Comparison of ENCODE assay signal across 24 cellular contexts in the genomic region with DNA sequence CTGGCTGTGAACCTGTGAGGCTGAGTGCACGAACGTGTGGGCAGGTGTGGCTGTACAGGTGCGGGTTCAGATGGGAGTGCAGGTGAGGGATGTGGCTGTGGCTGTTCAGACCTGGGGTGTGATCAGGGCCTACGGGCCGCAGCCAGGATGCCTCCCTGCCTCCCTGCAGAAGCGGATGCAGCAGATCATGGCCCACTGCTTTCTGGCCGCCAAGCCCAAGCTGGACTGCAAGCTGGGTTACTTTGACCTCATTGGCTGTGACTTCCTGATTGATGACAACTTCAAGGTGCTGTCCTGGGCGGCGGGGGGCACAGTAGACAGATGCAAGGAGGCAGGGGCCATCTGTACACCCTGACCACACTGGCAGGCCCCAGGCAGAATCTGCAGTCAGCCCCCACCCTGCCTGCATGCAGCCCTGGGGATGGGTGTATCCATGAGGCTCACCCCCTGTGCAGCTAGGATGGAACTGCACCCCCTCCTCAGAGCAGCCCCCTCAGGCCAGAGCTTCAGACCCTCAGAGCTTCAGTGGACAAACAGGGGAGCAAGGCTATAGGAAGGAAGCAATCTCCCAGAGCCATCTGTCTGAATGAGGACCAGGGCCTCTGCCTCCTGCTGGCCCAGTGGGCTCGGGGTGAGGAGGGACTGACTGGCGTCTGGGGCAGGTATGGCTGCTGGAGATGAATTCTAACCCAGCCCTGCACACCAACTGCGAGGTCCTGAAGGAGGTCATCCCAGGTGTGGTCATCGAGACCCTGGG. TPM values are rescaled to one million over a fixed set of nuclear protein-coding genes. Genes with fewer than 3 reads are reported as not detected.
DNase-seq lines count a peak whose midpoint lies in the region; ATAC-seq, FAIRE-seq and TF ChIP-seq lines count a peak whose summit lies in the region.
"Had no signal": no experiment of that assay in that cellular context is flagged by ENCODE, and none has a peak within 500 bp of the region (broad histone marks: within the 10 kb centered on the region; RNA-seq: fewer than 3 reads in every experiment).

No MANE protein-coding gene starts in this region.

- FAIRE-seq in H1 (lab: Jason Lieb, UNC), result no peak
- FAIRE-seq: colon, endothelial cell of umbilical vein had no signal

- no peak overlapping the region for H2BK5ac ChIP-seq in IMR-90 (ENCODE audit: low read depth, low read length, poor library complexity, severe bottlenecking)
- no peak overlapping the region for H2BK5ac ChIP-seq in H1 (ENCODE audit: low read depth, low read length)
- H2BK5ac ChIP-seq in neuronal stem cell (ENCODE audit: low read length), result no peak overlapping the region

- H3K14ac ChIP-seq in IMR-90 (replicated peaks; ENCODE audit: low read depth, low read length) (no peak overlapping the region), H1 (ENCODE audit: insufficient read length) (no peak overlapping the region), neuronal stem cell (ENCODE audit: low read length) (peak overlapping the region; percentile 38)

- H2BK12ac ChIP-seq in H1 (ENCODE audit: low read depth, low read length), result no peak overlapping the region
- peak overlapping the region; percentile 41 for H2BK12ac ChIP-seq in neuronal stem cell (ENCODE audit: low read length)

- no peak for TF ChIP-seq POLR2A in IMR-90 (IDR thresholded peaks at IDR 0.05; ENCODE audit: low read depth, low read length)
- TF ChIP-seq POLR2A in H1 (IDR thresholded peaks at IDR 0.05; ENCODE audit: control extremely low read depth in 1 of 2, low read depth in 2 of 2, low read length in 2 of 2), result no peak

- H3K4me3 ChIP-seq in IMR-90 (ENCODE audit: insufficient read depth, low read depth, low read length) (no peak overlapping the region), H1 (ENCODE audit: extremely low read depth in 1 of 4, insufficient read depth in 2 of 4, low read depth in 3 of 4, low read length in 4 of 4) (no peak overlapping the region), neuronal stem cell (ENCODE audit: low read length in 2 of 2) (peak overlapping the region in 1 of 2 donors; percentile 68), A673 (ENCODE audit: low read depth, low read length, poor library complexity, severe bottlenecking) (no peak overlapping the region)
- H3K4me3 ChIP-seq: heart right ventricle had no signal

- 73% methylated on average over 6 of the region's 13 CpGs; no CpG with 5 or more reads in 1 of the 2 experiments for WGBS in IMR-90 (ENCODE audit: extremely low coverage in 2 of 2, insufficient read length in 1 of 2), 2 experiments
- WGBS in H1 (ENCODE audit: extremely low coverage in 1 of 2, insufficient coverage in 1 of 2, insufficient read length in 1 of 2, insufficient replicate concordance in 2 of 2, low coverage in 1 of 2, low lambda C conversion rate in 2 of 2, missing lambda C conversion rate in 1 of 2), 2 experiments, result 90% methylated on average over 11 of the region's 13 CpGs; no CpG with 5 or more reads in 1 of the 2 experiments
- no CpG with 5 or more reads among the region's 13 CpGs for WGBS in neuronal stem cell (ENCODE audit: extremely low coverage in 2 of 2, insufficient read length in 2 of 2, insufficient replicate concordance in 1 of 2), 2 donors

- no peak for TF ChIP-seq EP300 in H1 (IDR thresholded peaks at IDR 0.05; ENCODE audit: borderline replicate concordance in 1 of 2, low read depth in 2 of 2, low read length in 2 of 2)

- H4K20me1 ChIP-seq in IMR-90 (ENCODE audit: insufficient read depth, low read length) (no peaks in the 10 kb centered on the region), H1 (replicated peaks in 1 of 2; ENCODE audit: control insufficient read depth in 1 of 2, insufficient read depth in 2 of 2, low read length in 2 of 2) (no peaks in the 10 kb centered on the region)

- no TSS peak for BruUV-seq in IMR-90 (replicated peaks; lab: Mats Ljungman, UMichigan)
- BruUV-seq in A673 (replicated peaks; lab: Mats Ljungman, UMichigan), result no TSS peak

- H3K27ac ChIP-seq in IMR-90 (ENCODE audit: insufficient read depth, low read length), result no peak overlapping the region
- no peak overlapping the region for H3K27ac ChIP-seq in H1 (ENCODE audit: low read depth, low read length)
- H3K27ac ChIP-seq in neuronal stem cell (replicated peaks; ENCODE audit: low read length), result no peak overlapping the region
- no peak overlapping the region for H3K27ac ChIP-seq in A673 (ENCODE audit: low read depth, low read length, poor library complexity, severe bottlenecking)
- H3K27ac ChIP-seq: heart right ventricle, neutrophil had no signal

- POLR2A ChIA-PET in IMR-90 (lab: Charles Lee; ENCODE audit: unreplicated experiment) (no interaction called here), H1 (lab: Charles Lee; ENCODE audit: partially characterized antibody) (no interaction called here), A673 (lab: Charles Lee; ENCODE audit: low non-redundant PET) (no interaction called here)

- H3K56ac ChIP-seq in IMR-90 (ENCODE audit: extremely low read depth, insufficient read depth, low read length) (no peak overlapping the region), H1 (replicated peaks; ENCODE audit: insufficient read length, low read depth, low read length) (no peak overlapping the region)

- no peak overlapping the region for H2AK9ac ChIP-seq in IMR-90 (replicated peaks; ENCODE audit: low read depth, low read length, poor library complexity)

- H2BK20ac ChIP-seq in IMR-90 (ENCODE audit: low read depth, low read length), result no peak overlapping the region
- H2BK20ac ChIP-seq in H1 (ENCODE audit: low read length), result no peak overlapping the region

- no peaks in the 10 kb centered on the region for H3K9me1 ChIP-seq in IMR-90 (ENCODE audit: insufficient read depth, low read length)

- in situ Hi-C loops in IMR-90 (cut with MboI; ENCODE audit: low sequenced_read_pairs), result no loop called here

- no peak overlapping the region for H3K9ac ChIP-seq in IMR-90 (ENCODE audit: low read depth, low read length)
- H3K9ac ChIP-seq in H1 (replicated peaks in 1 of 4; ENCODE audit: extremely low read depth in 1 of 4, low read depth in 3 of 4, low read length in 3 of 4), result no peak overlapping the region
- peak overlapping the region; percentile 30 for H3K9ac ChIP-seq in neuronal stem cell (ENCODE audit: low read depth, low read length, poor library complexity)

- no peaks in the 10 kb centered on the region; the same call in 1 of the 2 replicates for H3K23me2 ChIP-seq in H1 (ENCODE audit: low read depth, low read length)

- H3K23ac ChIP-seq in IMR-90 (ENCODE audit: low read depth, low read length), result no peak overlapping the region
- no peak overlapping the region for H3K23ac ChIP-seq in H1 (ENCODE audit: insufficient read length)
- H3K23ac ChIP-seq in neuronal stem cell (ENCODE audit: low read depth, low read length, poor library complexity), result peak overlapping the region; percentile 43

- no peak overlapping the region for H2BK15ac ChIP-seq in IMR-90 (ENCODE audit: low read depth, low read length)
- H2BK15ac ChIP-seq in H1 (ENCODE audit: low read length), result 0 out of 2 replicates have a peak overlapping the region, but pooled peaks have one; percentile 40
- H2BK15ac ChIP-seq in neuronal stem cell (ENCODE audit: low read length), result no peak overlapping the region

- no peaks in the 10 kb centered on the region for H3K79me2 ChIP-seq in H1 (ENCODE audit: control insufficient read depth in 1 of 2, insufficient read depth in 2 of 2, low read length in 2 of 2)

- H3K4me2 ChIP-seq in IMR-90 (ENCODE audit: low read depth, low read length) (no peak overlapping the region), H1 (ENCODE audit: insufficient read depth in 1 of 2, low read depth in 2 of 2, low read length in 2 of 2) (no peak overlapping the region), neuronal stem cell (ENCODE audit: insufficient read depth, low read length, poor library complexity, severe bottlenecking) (no peak overlapping the region)

- TF ChIP-seq RAD21 in IMR-90 (IDR thresholded peaks at IDR 0.05; ENCODE audit: low read length), result no peak
- TF ChIP-seq RAD21 in H1 (IDR thresholded peaks at IDR 0.05 in 1 of 2, conservative IDR thresholded peaks at IDR 0.05 in 1 of 2; ENCODE audit: low read depth in 2 of 2, low read length in 2 of 2), result no peak

- DNase-seq in Right ventricle myocardium inferior (ENCODE audit: missing footprints) (peak; percentile 51), cardiac septum (ENCODE audit: low spot score) (no peak), IMR-90 (no peak), H1 (ENCODE audit: low read depth in 1 of 2, low spot score in 2 of 2) (no peak), neuronal stem cell (ENCODE audit: low spot score) (no peak), A673 (ENCODE audit: low spot score) (no peak)
- DNase-seq: activated naive CD8-positive, alpha-beta T cell treated with anti-CD3 and anti-CD28 coated beads for 36 hours; AML-193; Karpas-422; NCI-H1930; NCI-H345; PC-3; retina; stimulated activated CD4-positive, alpha-beta T cell treated with anti-CD3 and anti-CD28 coated beads, Interleukin-12 subunit alpha, Interleukin-12 subunit beta, amount 100 ng/mL, for 4 hours; substantia nigra; T-helper 9 cell had no signal

- dilution Hi-C loops in IMR-90 (cut with HindIII; ENCODE audit: low sequenced_read_pairs, unreplicated experiment), result no loop called here

- H3K4ac ChIP-seq in IMR-90 (ENCODE audit: low read depth, low read length), result no peak overlapping the region
- no peak overlapping the region for H3K4ac ChIP-seq in H1 (replicated peaks; ENCODE audit: insufficient read length, low read depth, low read length)
- H3K4ac ChIP-seq in neuronal stem cell (ENCODE audit: low read length), result no peak overlapping the region

- H3K27me3 ChIP-seq in IMR-90 (ENCODE audit: control insufficient read depth, insufficient read depth, low read length) (no peaks in the 10 kb centered on the region; the same call in 1 of the 2 replicates), H1 (replicated peaks in 1 of 4; ENCODE audit: control insufficient read depth in 3 of 4, extremely low read depth in 1 of 4, insufficient read depth in 3 of 4, low read length in 3 of 4) (peaks cover 0 to 3% (median 1%) of the 10 kb centered on the region in 4 experiments; a peak in 4 of 7 replicates), neuronal stem cell (ENCODE audit: control insufficient read depth in 3 of 3, insufficient read depth in 3 of 3, low read depth in 1 of 3, low read length in 3 of 3) (peaks cover 0 to 6% (median 0%) of the 10 kb centered on the region in 3 experiments), A673 (replicated peaks; ENCODE audit: insufficient read depth, low read depth, low read length, poor library complexity) (no peaks in the 10 kb centered on the region)

- H2AFZ ChIP-seq in IMR-90 (replicated peaks; ENCODE audit: low read length, poor library complexity) (peak overlapping the region; percentile 2), H1 (ENCODE audit: low read length) (no peak overlapping the region), neuronal stem cell (ENCODE audit: low read length) (no peak overlapping the region)

- CTCF ChIA-PET in IMR-90 (lab: Yijun Ruan, JAX) (no interaction called here), H1 (lab: Charles Lee; ENCODE audit: partially characterized antibody) (interaction anchor here (1.2 to 3.5 kb wide), 3 partner anchors 74 to 213 kb away, joined by 3 to 14 read pairs (median 3); no protein-coding TSS in a partner anchor), A673 (lab: Charles Lee) (no interaction called here)

- H3K4me1 ChIP-seq in IMR-90 (ENCODE audit: control insufficient read depth, insufficient read depth, low read length), result no peaks in the 10 kb centered on the region
- H3K4me1 ChIP-seq in H1 (replicated peaks in 1 of 4; ENCODE audit: control insufficient read depth in 3 of 4, insufficient read depth in 4 of 4, low read length in 3 of 4), result peaks cover 0 to 4% (median under 1%) of the 10 kb centered on the region in 4 experiments; a peak in 4 of 7 replicates
- H3K4me1 ChIP-seq in neuronal stem cell (ENCODE audit: control insufficient read depth in 2 of 2, insufficient read depth in 1 of 2, low read depth in 1 of 2, low read length in 2 of 2), result peaks cover 3 to 14% of the 10 kb centered on the region in 2 donors
- no peaks in the 10 kb centered on the region for H3K4me1 ChIP-seq in A673 (ENCODE audit: insufficient read depth, low read length, poor library complexity, severe bottlenecking)

- H3K36me3 ChIP-seq in IMR-90 (ENCODE audit: control insufficient read depth, insufficient read depth, low read length) (no peaks in the 10 kb centered on the region), H1 (ENCODE audit: control insufficient read depth in 2 of 4, insufficient read depth in 4 of 4, low read length in 3 of 4) (no peaks in the 10 kb centered on the region), neuronal stem cell (replicated peaks in 1 of 2; ENCODE audit: control insufficient read depth in 2 of 2, insufficient read depth in 2 of 2, low read length in 2 of 2) (no peaks in the 10 kb centered on the region), A673 (ENCODE audit: insufficient read depth, low read length, poor library complexity, severe bottlenecking) (no peaks in the 10 kb centered on the region)
- H3K36me3 ChIP-seq: heart right ventricle, neutrophil had no signal

- H2BK120ac ChIP-seq in IMR-90 (ENCODE audit: low read depth, low read length) (no peak overlapping the region), H1 (replicated peaks; ENCODE audit: low read depth, low read length) (no peak overlapping the region), neuronal stem cell (ENCODE audit: low read depth, low read length) (peak overlapping the region; percentile 47)

- H4K8ac ChIP-seq in IMR-90 (ENCODE audit: low read depth in 2 of 2, low read length in 2 of 2), result no peak overlapping the region
- H4K8ac ChIP-seq in H1 (ENCODE audit: extremely low read depth, insufficient read depth, low read length), result no peak overlapping the region
- no peak overlapping the region for H4K8ac ChIP-seq in neuronal stem cell (ENCODE audit: low read depth, low read length)

- ATAC-seq in Right ventricle myocardium inferior (no peak), IMR-90 (ENCODE audit: low read depth) (no peak), GM18858 (IDR thresholded peaks at IDR 0.05; ENCODE audit: unreplicated experiment) (no peak)
- ATAC-seq: PC-3 had no signal

- H3K18ac ChIP-seq in IMR-90 (ENCODE audit: low read depth, low read length) (no peak overlapping the region), H1 (ENCODE audit: extremely low read depth, low read length) (no peak overlapping the region), neuronal stem cell (ENCODE audit: low read length) (peak overlapping the region; percentile 83)

- H4K91ac ChIP-seq in IMR-90 (ENCODE audit: insufficient read depth, low read depth, low read length) (no peak overlapping the region), H1 (replicated peaks; ENCODE audit: insufficient read length, low read length) (no peak overlapping the region), neuronal stem cell (ENCODE audit: low read depth, low read length, poor library complexity) (no peak overlapping the region)

- TF ChIP-seq CTCF in IMR-90 (conservative IDR thresholded peaks at IDR 0.05; ENCODE audit: low read depth, low read length), result no peak
- TF ChIP-seq CTCF in H1 (IDR thresholded peaks at IDR 0.05; ENCODE audit: control extremely low read depth in 1 of 3, insufficient read depth in 1 of 3, low read depth in 1 of 3, low read length in 3 of 3), result no peak
- no peak for TF ChIP-seq CTCF in A673 (conservative IDR thresholded peaks at IDR 0.05; ENCODE audit: low read depth, low read length)

- H3K9me3 ChIP-seq in IMR-90 (ENCODE audit: control insufficient read depth, insufficient read depth, low read length) (peaks cover 11% of the 10 kb centered on the region), H1 (ENCODE audit: insufficient read depth in 2 of 2, low read depth in 1 of 2, low read length in 1 of 2) (peaks cover 3 to 9% of the 10 kb centered on the region in 2 experiments; a peak in 3 of 4 replicates), neuronal stem cell (replicated peaks in 1 of 2; ENCODE audit: control insufficient read depth in 2 of 2, insufficient read depth in 1 of 2, low read depth in 1 of 2, low read length in 2 of 2) (peaks cover 5% of the 10 kb centered on the region in 2 donors), A673 (ENCODE audit: low read depth, low read length, poor library complexity, severe bottlenecking) (no peaks in the 10 kb centered on the region)
- H3K9me3 ChIP-seq: neutrophil had no signal

- H3K79me1 ChIP-seq in IMR-90 (ENCODE audit: low read depth in 1 of 2, low read length in 2 of 2) (no peaks in the 10 kb centered on the region), H1 (ENCODE audit: low read depth, low read length) (no peaks in the 10 kb centered on the region), neuronal stem cell (ENCODE audit: low read depth, low read length) (no peaks in the 10 kb centered on the region)

- no peak overlapping the region for H2AK5ac ChIP-seq in IMR-90 (ENCODE audit: low read depth, low read length)
- H2AK5ac ChIP-seq in H1 (ENCODE audit: low read depth, low read length), result no peak overlapping the region
- peak overlapping the region; percentile 70 for H2AK5ac ChIP-seq in neuronal stem cell (ENCODE audit: low read depth, low read length)

- H4K5ac ChIP-seq in IMR-90 (ENCODE audit: low read depth, low read length), result no peak overlapping the region
- no peak overlapping the region for H4K5ac ChIP-seq in H1 (ENCODE audit: insufficient read length, low read depth, low read length)

- intact Hi-C loops in Right ventricle myocardium inferior (cut with DNase I) (no loop called here), cardiac septum (cut with DNase I) (no loop called here), IMR-90 (cut with micrococcal nuclease) (no loop called here), A673 (cut with micrococcal nuclease; ENCODE audit: unreplicated experiment) (no loop called here)

RNA-seq across cellular contexts. Expression of a gene that starts 9.8 kb away (rescaled TPM):
- total RNA-seq in Right ventricle myocardium inferior (not detected), cardiac septum (0.19 TPM), IMR-90 (2012; rRNA removed) (0.18 TPM in 1 of 2 replicates, not detected in the other), A673 (2021) (0.77 and 1.1 TPM in 2 replicates)
- polyA plus RNA-seq in IMR-90 (2012; rRNA removed) (1.0 and 1.2 TPM in 2 replicates), H1 (2011; rRNA removed) (2.5 and 2.7 TPM in 2 replicates)
- 0.23 and 0.65 TPM in 2 replicates for polyA plus RNA-seq in IMR-90 (2012; cell fraction: cytosol; rRNA removed)
- polyA plus RNA-seq in IMR-90 (2012; cell fraction: nucleus; rRNA removed; ENCODE audit: low replicate concordance), result 4.4 and 10.1 TPM in 2 replicates
- total RNA-seq in H1 (2021; fragmentation: NEBNext Ultra II Directional; extraction: Animal tissue kit (Norgen Biotek cat#: 25700)), result 0.92 and 1.5 TPM in 2 replicates
- 2.9 TPM for polyA plus RNA-seq in H1 (2011; cell fraction: cytosol; rRNA removed)
- 4.8 TPM for polyA plus RNA-seq in H1 (2011; cell fraction: nucleus; rRNA removed)
- polyA plus RNA-seq in H1 (2012, experiment 1 of 2), result 0.51 to 2.0 TPM (median 1.5 TPM) in 4 replicates
- 1.4 TPM for polyA plus RNA-seq in H1 (2012, experiment 2 of 2)
- 1.4 TPM for polyA plus RNA-seq in H1 (2013, experiment 1 of 2)
- polyA plus RNA-seq in H1 (2013, experiment 2 of 2), result 1.5 TPM
- polyA minus RNA-seq in H1 (2011; rRNA and poly(A)+ RNA removed), result not detected in 2 replicates
- not detected for polyA minus RNA-seq in H1 (2011; cell fraction: cytosol; rRNA and poly(A)+ RNA removed)
- not detected for polyA minus RNA-seq in H1 (2011; cell fraction: nucleus; rRNA and poly(A)+ RNA removed)
- 0.21 TPM for polyA plus RNA-seq in neuronal stem cell (2013, experiment 1 of 2)
- 0.36 TPM for polyA plus RNA-seq in neuronal stem cell (2013, experiment 2 of 2)
- total RNA-seq: endothelial cell of umbilical vein, HT1080, SK-MEL-5 had no signal
- polyA plus RNA-seq: endothelial cell of umbilical vein had no signal

RNA-seq across cellular contexts. Expression of a gene that starts 17.3 kb away (rescaled TPM):
- 1.4 TPM for total RNA-seq in Right ventricle myocardium inferior
- 4.3 TPM for total RNA-seq in cardiac septum
- not detected in 2 replicates for total RNA-seq in IMR-90 (2012; rRNA removed)
- polyA plus RNA-seq in IMR-90 (2012; rRNA removed), result 0.15 and 0.44 TPM in 2 replicates
- 0.23 and 0.40 TPM in 2 replicates for polyA plus RNA-seq in IMR-90 (2012; cell fraction: cytosol; rRNA removed)
- polyA plus RNA-seq in IMR-90 (2012; cell fraction: nucleus; rRNA removed; ENCODE audit: low replicate concordance), result 0.63 and 1.3 TPM in 2 replicates
- total RNA-seq in H1 (2021; fragmentation: NEBNext Ultra II Directional; extraction: Animal tissue kit (Norgen Biotek cat#: 25700)), result not detected in 2 replicates
- polyA plus RNA-seq in H1 (2011; rRNA removed), result 0.06 TPM in 1 of 2 replicates, not detected in the other
- polyA plus RNA-seq in H1 (2011; cell fraction: cytosol; rRNA removed), result 0.14 TPM
- 0.19 TPM for polyA plus RNA-seq in H1 (2011; cell fraction: nucleus; rRNA removed)
- not detected in 4 replicates for polyA plus RNA-seq in H1 (2012, experiment 1 of 2)
- not detected for polyA plus RNA-seq in H1 (2012, experiment 2 of 2)
- polyA plus RNA-seq in H1 (2013, experiment 1 of 2), result not detected
- polyA plus RNA-seq in H1 (2013, experiment 2 of 2), result 0.07 TPM
- polyA minus RNA-seq in H1 (2011; rRNA and poly(A)+ RNA removed), result not detected in 2 replicates
- not detected for polyA minus RNA-seq in H1 (2011; cell fraction: cytosol; rRNA and poly(A)+ RNA removed)
- polyA minus RNA-seq in H1 (2011; cell fraction: nucleus; rRNA and poly(A)+ RNA removed), result not detected
- 0.06 TPM for polyA plus RNA-seq in neuronal stem cell (2013, experiment 1 of 2)
- 0.08 TPM for polyA plus RNA-seq in neuronal stem cell (2013, experiment 2 of 2)
- total RNA-seq in A673 (2021), result 0.80 and 1.5 TPM in 2 replicates
- total RNA-seq: SK-MEL-5 had no signal

RNA-seq across cellular contexts. Expression of a gene that starts 22.9 kb away (rescaled TPM):
- total RNA-seq in Right ventricle myocardium inferior (0.24 TPM), cardiac septum (0.22 TPM), IMR-90 (2012; rRNA removed) (not detected in 2 replicates), A673 (2021) (not detected in 2 replicates)
- polyA plus RNA-seq in IMR-90 (2012; rRNA removed) (not detected in 2 replicates), H1 (2011; rRNA removed) (1.1 and 2.0 TPM in 2 replicates)
- not detected in 2 replicates for polyA plus RNA-seq in IMR-90 (2012; cell fraction: cytosol; rRNA removed)
- not detected in 2 replicates for polyA plus RNA-seq in IMR-90 (2012; cell fraction: nucleus; rRNA removed; ENCODE audit: low replicate concordance)
- total RNA-seq in H1 (2021; fragmentation: NEBNext Ultra II Directional; extraction: Animal tissue kit (Norgen Biotek cat#: 25700)), result 1.6 and 1.7 TPM in 2 replicates
- 1.0 TPM for polyA plus RNA-seq in H1 (2011; cell fraction: cytosol; rRNA removed)
- polyA plus RNA-seq in H1 (2011; cell fraction: nucleus; rRNA removed), result 3.8 TPM
- 0.94 to 4.7 TPM (median 1.1 TPM) in 4 replicates for polyA plus RNA-seq in H1 (2012, experiment 1 of 2)
- polyA plus RNA-seq in H1 (2012, experiment 2 of 2), result 0.24 TPM
- 0.73 TPM for polyA plus RNA-seq in H1 (2013, experiment 1 of 2)
- 0.55 TPM for polyA plus RNA-seq in H1 (2013, experiment 2 of 2)
- polyA minus RNA-seq in H1 (2011; rRNA and poly(A)+ RNA removed), result 0.51 and 1.3 TPM in 2 replicates
- polyA minus RNA-seq in H1 (2011; cell fraction: cytosol; rRNA and poly(A)+ RNA removed), result not detected
- 1.5 TPM for polyA minus RNA-seq in H1 (2011; cell fraction: nucleus; rRNA and poly(A)+ RNA removed)
- polyA plus RNA-seq in neuronal stem cell (2013, experiment 1 of 2), result 1.3 TPM
- polyA plus RNA-seq in neuronal stem cell (2013, experiment 2 of 2), result 1.3 TPM
- total RNA-seq: activated naive CD8-positive, alpha-beta T cell treated with anti-CD3 and anti-CD28 coated beads for 36 hours; endothelial cell of umbilical vein; HT1080; lower leg skin; SK-MEL-5 had no signal
- polyA plus RNA-seq: endothelial cell of umbilical vein had no signal

RNA-seq across cellular contexts. Expression of a gene that starts 35.2 kb away (rescaled TPM):
- total RNA-seq in Right ventricle myocardium inferior (125 TPM), cardiac septum (139 TPM), IMR-90 (2012; rRNA removed) (57.0 and 69.4 TPM in 2 replicates), A673 (2021) (121 and 133 TPM in 2 replicates)
- polyA plus RNA-seq in IMR-90 (2012; rRNA removed) (250 and 252 TPM in 2 replicates), H1 (2011; rRNA removed) (45.5 and 69.8 TPM in 2 replicates)
- polyA plus RNA-seq in IMR-90 (2012; cell fraction: cytosol; rRNA removed), result 292 and 384 TPM in 2 replicates
- polyA plus RNA-seq in IMR-90 (2012; cell fraction: nucleus; rRNA removed; ENCODE audit: low replicate concordance), result 224 and 287 TPM in 2 replicates
- total RNA-seq in H1 (2021; fragmentation: NEBNext Ultra II Directional; extraction: Animal tissue kit (Norgen Biotek cat#: 25700)), result 72.2 and 75.6 TPM in 2 replicates
- polyA plus RNA-seq in H1 (2011; cell fraction: cytosol; rRNA removed), result 62.5 TPM
- polyA plus RNA-seq in H1 (2011; cell fraction: nucleus; rRNA removed), result 89.3 TPM
- polyA plus RNA-seq in H1 (2012, experiment 1 of 2), result 63.1 to 79.8 TPM (median 77.9 TPM) in 4 replicates
- polyA plus RNA-seq in H1 (2012, experiment 2 of 2), result 55.0 TPM
- 110 TPM for polyA plus RNA-seq in H1 (2013, experiment 1 of 2)
- polyA plus RNA-seq in H1 (2013, experiment 2 of 2), result 117 TPM
- 13.2 and 16.8 TPM in 2 replicates for polyA minus RNA-seq in H1 (2011; rRNA and poly(A)+ RNA removed)
- 32.2 TPM for polyA minus RNA-seq in H1 (2011; cell fraction: cytosol; rRNA and poly(A)+ RNA removed)
- 39.2 TPM for polyA minus RNA-seq in H1 (2011; cell fraction: nucleus; rRNA and poly(A)+ RNA removed)
- polyA plus RNA-seq in neuronal stem cell (2013, experiment 1 of 2), result 62.8 TPM
- polyA plus RNA-seq in neuronal stem cell (2013, experiment 2 of 2), result 64.4 TPM

RNA-seq across cellular contexts. Expression of a gene that starts 35.4 kb away (rescaled TPM):
- total RNA-seq in Right ventricle myocardium inferior (8.3 TPM), cardiac septum (11.1 TPM), IMR-90 (2012; rRNA removed) (12.2 and 18.3 TPM in 2 replicates), A673 (2021) (41.3 and 41.8 TPM in 2 replicates)
- polyA plus RNA-seq in IMR-90 (2012; rRNA removed) (23.0 and 29.2 TPM in 2 replicates), H1 (2011; rRNA removed) (20.4 and 23.1 TPM in 2 replicates)
- 24.3 and 37.0 TPM in 2 replicates for polyA plus RNA-seq in IMR-90 (2012; cell fraction: cytosol; rRNA removed)
- 10.2 and 16.5 TPM in 2 replicates for polyA plus RNA-seq in IMR-90 (2012; cell fraction: nucleus; rRNA removed; ENCODE audit: low replicate concordance)
- total RNA-seq in H1 (2021; fragmentation: NEBNext Ultra II Directional; extraction: Animal tissue kit (Norgen Biotek cat#: 25700)), result 18.2 and 18.4 TPM in 2 replicates
- polyA plus RNA-seq in H1 (2011; cell fraction: cytosol; rRNA removed), result 15.3 TPM
- polyA plus RNA-seq in H1 (2011; cell fraction: nucleus; rRNA removed), result 17.2 TPM
- 10.3 to 13.2 TPM (median 12.4 TPM) in 4 replicates for polyA plus RNA-seq in H1 (2012, experiment 1 of 2)
- polyA plus RNA-seq in H1 (2012, experiment 2 of 2), result 14.7 TPM
- polyA plus RNA-seq in H1 (2013, experiment 1 of 2), result 14.0 TPM
- polyA plus RNA-seq in H1 (2013, experiment 2 of 2), result 13.4 TPM
- polyA minus RNA-seq in H1 (2011; rRNA and poly(A)+ RNA removed), result 3.6 and 5.1 TPM in 2 replicates
- polyA minus RNA-seq in H1 (2011; cell fraction: cytosol; rRNA and poly(A)+ RNA removed), result 11.4 TPM
- 18.1 TPM for polyA minus RNA-seq in H1 (2011; cell fraction: nucleus; rRNA and poly(A)+ RNA removed)
- 24.2 TPM for polyA plus RNA-seq in neuronal stem cell (2013, experiment 1 of 2)
- 23.9 TPM for polyA plus RNA-seq in neuronal stem cell (2013, experiment 2 of 2)
